Comparison of ENCODE assay signal across 1 cellular context in genomic region chr6:27146706-27147507, GRCh38.
TF ChIP-seq lines count a peak whose summit lies in the region.

No MANE protein-coding gene starts in this region.

TF ChIP-seq in GM12878, 131 proteins besides CTCF, POLR2A, EP300 and RAD21 (continued from another document):
- peak; percentile 93 for TF ChIP-seq MLLT1 (IDR thresholded peaks at IDR 0.05)
- TF ChIP-seq TBL1XR1 (IDR thresholded peaks at IDR 0.05; ENCODE audit: low read depth, low read length): peak; percentile 71; the same call in 1 of the 2 replicates
- TF ChIP-seq POU2F2 (IDR thresholded peaks at IDR 0.05; ENCODE audit: borderline replicate concordance, low read depth, low read length): peak; percentile 98
- 0 out of 2 replicates have a peak, but pooled peaks have one; percentile 69 for TF ChIP-seq FOXM1 (IDR thresholded peaks at IDR 0.05; ENCODE audit: low read depth, low read length)
